ENCODE assay signal across 7 cellular contexts in the genomic region with DNA sequence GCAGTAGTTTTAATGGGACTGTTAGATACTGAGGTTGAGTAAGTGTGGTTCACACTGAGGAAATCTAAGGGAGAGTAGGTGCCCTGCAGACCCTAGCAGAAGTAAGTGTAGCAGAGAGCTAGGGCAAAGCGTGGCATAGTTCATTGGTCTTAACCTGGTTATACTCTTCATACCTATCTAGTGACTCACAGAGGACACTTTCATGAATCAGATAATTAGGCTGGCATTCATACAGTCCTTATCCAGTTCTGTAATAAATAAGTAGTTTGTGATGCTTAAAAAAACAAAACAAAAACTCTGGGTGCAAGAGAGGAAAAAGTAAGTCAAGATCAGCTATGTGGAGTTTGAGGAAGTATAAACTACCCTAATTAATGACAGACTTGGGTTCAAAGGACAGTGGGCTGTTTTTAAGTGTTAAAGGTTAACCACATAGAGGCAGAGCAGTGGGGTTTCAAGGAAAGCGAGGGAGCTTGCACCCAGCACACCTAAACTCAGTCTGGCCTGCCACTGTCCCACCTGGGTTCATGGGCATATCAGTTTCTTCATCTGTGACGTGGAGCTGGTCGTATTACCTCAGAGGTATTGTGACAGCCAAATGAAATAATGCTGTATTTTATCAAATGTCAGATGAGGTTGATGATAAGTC. TPM values are rescaled to one million over a fixed set of nuclear protein-coding genes. Genes with fewer than 3 reads are reported as not detected.
DNase-seq lines count a peak whose midpoint lies in the region; ATAC-seq and TF ChIP-seq lines count a peak whose summit lies in the region.

No MANE protein-coding gene starts in this region.

- H3K27ac Mint-ChIP-seq in stimulated activated effector memory CD8-positive, alpha-beta T cell treated with anti-CD3 and anti-CD28 coated beads, Interleukin-12 subunit alpha, Interleukin-12 subunit beta, amount 100 ng/mL, for 72 hours, result peak overlapping the region; percentile 62

- DNase-seq in mammary epithelial cell (peak; percentile 68), NCI-H345 (lab: John Stamatoyannopoulos, UW) (no peak), pons (ENCODE audit: low spot score) (no peak), DMS53 treated with DMSO at 0.1 percent for 48 hours (lab: John Stamatoyannopoulos, UW; ENCODE audit: unreplicated experiment) (no peak)
- no peak for DNase-seq in stimulated activated effector memory CD8-positive, alpha-beta T cell treated with anti-CD3 and anti-CD28 coated beads, Interleukin-12 subunit alpha, Interleukin-12 subunit beta, amount 100 ng/mL, for 72 hours (ENCODE audit: low spot score in 2 of 2)

- no peak for TF ChIP-seq CTCF in mammary epithelial cell (conservative IDR thresholded peaks at IDR 0.05 in 1 of 2, IDR thresholded peaks at IDR 0.05 in 1 of 2; ENCODE audit: extremely low read depth in 1 of 2, insufficient read depth in 1 of 2, low read depth in 1 of 2, low read length in 2 of 2)

- no peaks in the 10 kb centered on the region for H4K20me1 ChIP-seq in mammary epithelial cell (ENCODE audit: insufficient read depth, low read length)

- no peak overlapping the region for H3K4me3 ChIP-seq in mammary epithelial cell (replicated peaks in 1 of 3; ENCODE audit: insufficient read depth in 1 of 3, low read depth in 2 of 3, low read length in 3 of 3)

- peak overlapping the region; percentile 57 for H3K27ac ChIP-seq in mammary epithelial cell (ENCODE audit: insufficient read depth, low read depth, low read length)

- intact Hi-C loops in mammary epithelial cell (cut with micrococcal nuclease), result no loop called here

- no peaks in the 10 kb centered on the region for H3K36me3 ChIP-seq in mammary epithelial cell (ENCODE audit: insufficient read depth, low read length)

- ATAC-seq in GM19455 (IDR thresholded peaks at IDR 0.05; ENCODE audit: unreplicated experiment), result peak; percentile 32
- peak; percentile 20 for ATAC-seq in HG03460 (IDR thresholded peaks at IDR 0.05; ENCODE audit: unreplicated experiment)
- ATAC-seq in stimulated activated effector memory CD8-positive, alpha-beta T cell treated with anti-CD3 and anti-CD28 coated beads, Interleukin-12 subunit alpha, Interleukin-12 subunit beta, amount 100 ng/mL, for 72 hours, result peak; percentile 43

- no peaks in the 10 kb centered on the region for H3K9me3 ChIP-seq in mammary epithelial cell (replicated peaks; ENCODE audit: insufficient read depth, low read length)

- H3K9ac ChIP-seq in mammary epithelial cell (ENCODE audit: insufficient read depth, low read length), result no peak overlapping the region

- H3K4me1 ChIP-seq in mammary epithelial cell (ENCODE audit: insufficient read depth, low read length), result peaks cover 30% of the 10 kb centered on the region

- H3K4me3 Mint-ChIP-seq in stimulated activated effector memory CD8-positive, alpha-beta T cell treated with anti-CD3 and anti-CD28 coated beads, Interleukin-12 subunit alpha, Interleukin-12 subunit beta, amount 100 ng/mL, for 72 hours, result peak overlapping the region; percentile 65

- dilution Hi-C loops in mammary epithelial cell (cut with HindIII; ENCODE audit: low sequenced_read_pairs), result no loop called here

- peak overlapping the region; percentile 66 for H3K4me2 ChIP-seq in mammary epithelial cell (ENCODE audit: insufficient read depth, low read depth, low read length)

- no peaks in the 10 kb centered on the region for H3K36me3 Mint-ChIP-seq in stimulated activated effector memory CD8-positive, alpha-beta T cell treated with anti-CD3 and anti-CD28 coated beads, Interleukin-12 subunit alpha, Interleukin-12 subunit beta, amount 100 ng/mL, for 72 hours

- BruUV-seq in mammary epithelial cell (replicated peaks; lab: Mats Ljungman, UMichigan), result TSS peak; percentile 58

- H3K9me3 Mint-ChIP-seq in stimulated activated effector memory CD8-positive, alpha-beta T cell treated with anti-CD3 and anti-CD28 coated beads, Interleukin-12 subunit alpha, Interleukin-12 subunit beta, amount 100 ng/mL, for 72 hours, result no peaks in the 10 kb centered on the region

- in situ Hi-C loops in mammary epithelial cell (cut with MboI; ENCODE audit: low sequenced_read_pairs in 2 of 2), result no loop called here

- no peaks in the 10 kb centered on the region for H3K27me3 ChIP-seq in mammary epithelial cell (ENCODE audit: insufficient read depth, low read length)

- no peak overlapping the region for H2AFZ ChIP-seq in mammary epithelial cell (ENCODE audit: low read depth, low read length)

- CTCF ChIA-PET in mammary epithelial cell (lab: Charles Lee; ENCODE audit: low non-redundant PET), result interaction anchor here (0.5 kb wide), 1 partner anchor 708 kb away, joined by 3 read pairs; no protein-coding TSS in a partner anchor

- WGBS in mammary epithelial cell (ENCODE audit: low coverage, missing lambda C conversion rate), result 53% methylated on average over 4 of the region's 4 CpGs

- peaks cover 46% of the 10 kb centered on the region for H3K4me1 Mint-ChIP-seq in stimulated activated effector memory CD8-positive, alpha-beta T cell treated with anti-CD3 and anti-CD28 coated beads, Interleukin-12 subunit alpha, Interleukin-12 subunit beta, amount 100 ng/mL, for 72 hours

- H3K79me2 ChIP-seq in mammary epithelial cell (ENCODE audit: insufficient read depth, low read length), result peaks cover 66% of the 10 kb centered on the region

RNA-seq across cellular contexts. Expression of a gene that starts 27.1 kb away (rescaled TPM):
- 10 to 100 TPM; 15.3 to 18.9 TPM for total RNA-seq in mammary epithelial cell
- 7.7 TPM for polyA plus RNA-seq in mammary epithelial cell
- 22.0 TPM for polyA minus RNA-seq in mammary epithelial cell
